ENCODE assay signal across 11 cellular contexts in genomic region chr11:130945945-130946344, GRCh38. TPM values are rescaled to one million over a fixed set of nuclear protein-coding genes. Genes with fewer than 3 reads are reported as not detected.
A peak's percentile ranks its signal among the peaks of the same experiment; 100 is the strongest.
DNase-seq lines count a peak whose midpoint lies in the region; ATAC-seq, FAIRE-seq and TF ChIP-seq lines count a peak whose summit lies in the region.
"Had no signal": no experiment of that assay in that cellular context is flagged by ENCODE, and none has a peak within 500 bp of the region (broad histone marks: within the 10 kb centered on the region; RNA-seq: fewer than 3 reads in every experiment).

No MANE protein-coding gene starts in this region.

- POLR2A ChIA-PET in HEK293 (lab: Yijun Ruan, JAX), result no interaction called here

- no peak overlapping the region for H3K9ac ChIP-seq in subcutaneous abdominal adipose tissue (ENCODE audit: low read length in 5 of 5)

- no peaks in the 10 kb centered on the region for H3K9me3 ChIP-seq in HEK293 (ENCODE audit: control insufficient read depth, insufficient read depth, low read depth, low read length)
- no peaks in the 10 kb centered on the region for H3K9me3 ChIP-seq in subcutaneous abdominal adipose tissue (ENCODE audit: control insufficient read depth in 5 of 5, low read length in 5 of 5)
- H3K9me3 ChIP-seq in HAP-1, result no peaks in the 10 kb centered on the region

- no peaks in the 10 kb centered on the region for H3K27me3 ChIP-seq in bronchial epithelial cell (ENCODE audit: control insufficient read depth, insufficient read depth, low read length)
- peaks cover 0 to 13% (median 0%) of the 10 kb centered on the region in 5 donors for H3K27me3 ChIP-seq in subcutaneous abdominal adipose tissue (ENCODE audit: control insufficient read depth in 5 of 5, insufficient read depth in 4 of 5, low read length in 5 of 5)
- H3K27me3 ChIP-seq in HAP-1 (ENCODE audit: low read depth), result no peaks in the 10 kb centered on the region

- CTCF ChIA-PET in HEK293 (lab: Yijun Ruan, JAX), result interaction anchor here (0.7 kb wide), 1 partner anchor 122 kb away, joined by 3 read pairs; no protein-coding TSS in a partner anchor

- no peak for FAIRE-seq in bronchial epithelial cell (lab: Jason Lieb, UNC)
- FAIRE-seq: G401.6, GM19239 had no signal

- H3K36me3 ChIP-seq in HEK293 (ENCODE audit: control insufficient read depth in 2 of 2, insufficient read depth in 1 of 2, low read length in 2 of 2), result no peaks in the 10 kb centered on the region
- H3K36me3 ChIP-seq in bronchial epithelial cell (ENCODE audit: control insufficient read depth, insufficient read depth, low read length), result no peaks in the 10 kb centered on the region
- no peaks in the 10 kb centered on the region for H3K36me3 ChIP-seq in subcutaneous abdominal adipose tissue (ENCODE audit: control insufficient read depth in 5 of 5, insufficient read depth in 5 of 5, low read length in 5 of 5)
- H3K36me3 ChIP-seq in HAP-1 (replicated peaks), result no peaks in the 10 kb centered on the region

- TF ChIP-seq CTCF in HEK293 (tag by site-specific recombination; IDR thresholded peaks at IDR 0.05) (no peak), bronchial epithelial cell (IDR thresholded peaks at IDR 0.05; ENCODE audit: insufficient read depth, low read length, severe bottlenecking) (no peak)

- peak; percentile 83 for DNase-seq in bronchial epithelial cell (ENCODE audit: low read depth)
- peak; percentile 2 to 17 for DNase-seq in hippocampal formation (lab: John Stamatoyannopoulos, UW)
- DNase-seq in HAP-1 (ENCODE audit: low spot score in 2 of 2), result no peak
- no peak for DNase-seq in NCI-H226
- DNase-seq: activated CD8-positive, alpha-beta memory T cell treated with anti-CD3 and anti-CD28 coated beads for 24 hours had no signal

- in situ Hi-C loops in HAP-1 (cut with MboI; ENCODE audit: low sequenced_read_pairs), result no loop called here

- H3K4me3 ChIP-seq in HEK293 (ENCODE audit: low read depth, low read length), result no peak overlapping the region
- no peak overlapping the region for H3K4me3 ChIP-seq in bronchial epithelial cell (ENCODE audit: low read depth, low read length)
- H3K4me3 ChIP-seq in subcutaneous abdominal adipose tissue (ENCODE audit: low read depth in 1 of 5, low read length in 5 of 5), result peak overlapping the region in 1 of 5 donors; percentile 21
- no peak overlapping the region for H3K4me3 ChIP-seq in HAP-1

- ATAC-seq in GM19452 (IDR thresholded peaks at IDR 0.05; ENCODE audit: unreplicated experiment) (no peak), GM18858 (IDR thresholded peaks at IDR 0.05; ENCODE audit: unreplicated experiment) (no peak)

- H3K4me1 ChIP-seq in HEK293 (ENCODE audit: control insufficient read depth, insufficient read depth, low read length) (no peaks in the 10 kb centered on the region), subcutaneous abdominal adipose tissue (ENCODE audit: control insufficient read depth in 5 of 5, insufficient read depth in 5 of 5, low read length in 5 of 5) (peaks cover 0 to 32% (median 4%) of the 10 kb centered on the region in 5 donors), HAP-1 (no peaks in the 10 kb centered on the region)

- no peak overlapping the region for H3K27ac ChIP-seq in HEK293 (ENCODE audit: extremely low read depth, low read depth, low read length)
- H3K27ac ChIP-seq in subcutaneous abdominal adipose tissue (ENCODE audit: low read depth, low read length), result peak overlapping the region; percentile 38

TF ChIP-seq in HEK293, 187 proteins besides CTCF, POLR2A, EP300 and RAD21:
- TF ChIP-seq SCRT2 (tag by site-specific recombination; IDR thresholded peaks at IDR 0.05) (no peak), ZNF48 (tag by site-specific recombination; IDR thresholded peaks at IDR 0.05) (no peak), ZNF155 (tag by site-specific recombination; IDR thresholded peaks at IDR 0.05) (no peak), ZNF223 (tag by site-specific recombination; IDR thresholded peaks at IDR 0.05) (no peak), KLF17 (tag by site-specific recombination; IDR thresholded peaks at IDR 0.05) (no peak), ZNF654 (tag by site-specific recombination; IDR thresholded peaks at IDR 0.05; ENCODE audit: low read depth) (no peak), ZBTB7A (tag by site-specific recombination; IDR thresholded peaks at IDR 0.05; ENCODE audit: low read depth) (no peak), EGR2 (tag by site-specific recombination; IDR thresholded peaks at IDR 0.05; ENCODE audit: low read depth) (peak; percentile 73), ZFHX2 (tag by site-specific recombination; conservative IDR thresholded peaks at IDR 0.05) (peak; percentile 72), ZNF169 (tag by site-specific recombination; IDR thresholded peaks at IDR 0.05) (no peak), ZNF518A (tag by site-specific recombination; conservative IDR thresholded peaks at IDR 0.05; ENCODE audit: low read depth) (no peak), GLI2 (tag by site-specific recombination; IDR thresholded peaks at IDR 0.05; ENCODE audit: borderline replicate concordance, low read depth) (no peak)

RNA-seq across cellular contexts. Expression of gene SNX19, which starts 29.7 kb away (rescaled TPM):
- 34.8 and 50.7 TPM in 2 replicates for total RNA-seq in bronchial epithelial cell

Comparison
In these comparisons a context has a peak if more than half of its experiments do, and no peak if none do; other contexts are left out.
1. DNase-seq: peak in bronchial epithelial cell (single experiment) and hippocampal formation (2 of 2); none in HAP-1 (0 of 2) and NCI-H226 (single experiment).